In the genomic region with DNA sequence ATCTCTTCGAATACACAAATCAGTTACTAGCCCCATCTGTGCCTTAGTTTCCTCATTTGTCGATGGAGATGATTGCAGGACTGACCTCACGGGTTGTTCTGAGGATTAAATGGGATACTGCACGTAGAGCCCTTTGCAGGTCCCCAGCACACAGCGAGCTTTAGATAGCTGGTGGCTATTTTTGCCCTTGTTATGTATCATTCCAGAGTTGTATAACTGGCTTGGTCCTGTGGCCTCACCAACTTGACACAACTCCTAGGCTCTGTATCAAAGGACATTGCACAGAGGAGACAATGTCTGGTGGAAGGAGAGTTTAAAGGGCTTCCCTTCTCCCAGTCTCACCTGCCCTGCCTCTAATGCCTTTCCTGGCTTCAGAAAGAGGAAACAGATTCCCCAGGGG, we compare ENCODE assay signal across 20 cellular contexts. TPM values are rescaled to one million over a fixed set of nuclear protein-coding genes. Genes with fewer than 3 reads are reported as not detected.
DNase-seq lines count a peak whose midpoint lies in the region; ATAC-seq, FAIRE-seq and TF ChIP-seq lines count a peak whose summit lies in the region.
"Had no signal": no experiment of that assay in that cellular context is flagged by ENCODE, and none has a peak within 500 bp of the region (broad histone marks: within the 10 kb centered on the region; RNA-seq: fewer than 3 reads in every experiment).

No MANE protein-coding gene starts in this region.

- no peaks in the 10 kb centered on the region for H3K79me2 ChIP-seq in K562 (ENCODE audit: control insufficient read depth, insufficient read depth, low read length)

- H3K4me1 ChIP-seq in K562 (replicated peaks in 1 of 2; ENCODE audit: control insufficient read depth in 2 of 2, insufficient read depth in 2 of 2, low read length in 2 of 2): peaks cover 10 to 14% of the 10 kb centered on the region in 2 experiments
- peaks cover 30% of the 10 kb centered on the region for H3K4me1 ChIP-seq in cardiac muscle cell (ENCODE audit: low read depth)
- peaks cover 7% of the 10 kb centered on the region for H3K4me1 ChIP-seq in psoas muscle
- H3K4me1 ChIP-seq: A549, BE2C had no signal

- TF ChIP-seq POLR2A in K562 (conservative IDR thresholded peaks at IDR 0.05): no peak

- no peak for TF ChIP-seq RAD21 in K562 (CRISPR knock-in tag; conservative IDR thresholded peaks at IDR 0.05 in 1 of 2, IDR thresholded peaks at IDR 0.05 in 1 of 2)

- DNase-seq in K562 (ENCODE audit: extremely low read depth in 1 of 4, low spot score in 3 of 4) (no peak), cardiac muscle cell (ENCODE audit: low read depth in 1 of 2, low spot score in 1 of 2) (peak in 1 of 2 donors; percentile 46), left ventricle myocardium superior (peak; percentile 42), psoas muscle (no peak), D341Med (ENCODE audit: low spot score) (no peak), dedifferentiated amniotic fluid mesenchymal stem cell (ENCODE audit: extremely low spot score) (no peak), GM10266 (ENCODE audit: extremely low spot score) (no peak)
- DNase-seq in activated CD8-positive, alpha-beta memory T cell treated with anti-CD3 and anti-CD28 coated beads, Interleukin-2, amount 50 U/mL, for 48 hours: no peak
- DNase-seq: BE2C; CD4-positive, alpha-beta memory T cell; EL; GDM1; IMR-90 had no signal

- intact Hi-C loops in K562 (cut with micrococcal nuclease): no loop called here
- intact Hi-C loops in left ventricle myocardium superior (cut with micrococcal nuclease): no loop called here
- intact Hi-C loops in psoas muscle (cut with DNase I): no loop called here

- no peak overlapping the region; the same call in 1 of the 2 replicates for H3K4me2 ChIP-seq in K562 (ENCODE audit: insufficient read depth, low read length)
- H3K4me2 ChIP-seq: A549 had no signal

- BruUV-seq in K562 (replicated peaks; lab: Mats Ljungman, UMichigan): no TSS peak

- TF ChIP-seq CTCF in K562 (IDR thresholded peaks at IDR 0.05 in 2 of 3, conservative IDR thresholded peaks at IDR 0.05 in 1 of 3; ENCODE audit: insufficient read depth in 2 of 3, low read depth in 1 of 3, low read length in 3 of 3): no peak
- no peak for TF ChIP-seq CTCF in cardiac muscle cell (IDR thresholded peaks at IDR 0.05; ENCODE audit: low read depth, low read length)
- no peak for TF ChIP-seq CTCF in psoas muscle (IDR thresholded peaks at IDR 0.05)
- no peak for TF ChIP-seq CTCF in GM10266 (IDR thresholded peaks at IDR 0.05; ENCODE audit: control insufficient read depth, insufficient read depth, low read depth, missing control alignments)

- POLR2A ChIA-PET in K562 (lab: Yijun Ruan, JAX): interaction anchor here (0.6 kb wide), 1 partner anchor 211 kb away, joined by 3 read pairs; no protein-coding TSS in a partner anchor

- H3K4me3 ChIP-seq in K562 (no peak overlapping the region), cardiac muscle cell (no peak overlapping the region), psoas muscle (no peak overlapping the region)
- H3K4me3 ChIP-seq: A549 had no signal

- no peak overlapping the region for H3K27ac ChIP-seq in K562 (ENCODE audit: extremely low read depth, low read depth, low read length)
- peak overlapping the region; percentile 80 for H3K27ac ChIP-seq in cardiac muscle cell
- no peak overlapping the region for H3K27ac ChIP-seq in psoas muscle
- H3K27ac ChIP-seq: A549, C4-2B had no signal

- H3K9ac ChIP-seq in K562 (ENCODE audit: insufficient read depth in 1 of 2, low read depth in 2 of 2, low read length in 2 of 2): peak overlapping the region in 1 of 2 experiments; percentile 14; a peak in 1 of 4 replicates

- no peak for FAIRE-seq in K562 (lab: Jason Lieb, UNC)
- FAIRE-seq: A549, D721Med, GM19239, H54 had no signal

- H3K9me3 ChIP-seq in K562 (replicated peaks; ENCODE audit: control insufficient read depth, insufficient read depth, low read depth, low read length): no peaks in the 10 kb centered on the region
- no peaks in the 10 kb centered on the region for H3K9me3 ChIP-seq in cardiac muscle cell (ENCODE audit: low read depth)
- no peaks in the 10 kb centered on the region for H3K9me3 ChIP-seq in psoas muscle
- H3K9me3 ChIP-seq: BE2C had no signal

- H3K9me1 ChIP-seq in K562 (ENCODE audit: control insufficient read depth, insufficient read depth, low read length): no peaks in the 10 kb centered on the region

- no peaks in the 10 kb centered on the region for H4K20me1 ChIP-seq in K562 (replicated peaks; ENCODE audit: control insufficient read depth, insufficient read depth, low read length)

- in situ Hi-C loops in K562 (cut with MboI): no loop called here

- CTCF ChIA-PET in K562 (lab: Yijun Ruan, JAX; ENCODE audit: low intra/inter-chr PET ratio): no interaction called here

- no peak for TF ChIP-seq EP300 in K562 (IDR thresholded peaks at IDR 0.05; ENCODE audit: low read length)

- H3K36me3 ChIP-seq in K562 (ENCODE audit: control insufficient read depth, insufficient read depth, low read length) (no peaks in the 10 kb centered on the region), cardiac muscle cell (no peaks in the 10 kb centered on the region), psoas muscle (ENCODE audit: insufficient read depth in 1 of 2, low read depth in 1 of 2) (no peaks in the 10 kb centered on the region)
- H3K36me3 ChIP-seq: BE2C had no signal

- H2AFZ ChIP-seq in K562 (ENCODE audit: low read depth, low read length): peak overlapping the region; percentile 34; the same call in 1 of the 2 replicates

- 3% methylated on average over 5 of the region's 5 CpGs for WGBS in K562 (ENCODE audit: insufficient coverage, low coverage, missing lambda C conversion rate)
- WGBS in psoas muscle, 3 donors: 50 to 59% (median 55%) methylated on average over 5 of the region's 5 CpGs

- ATAC-seq in K562: no peak; the same call in 2 of the 3 replicates
- ATAC-seq in left ventricle myocardium superior: peak; percentile 95
- ATAC-seq in psoas muscle: peak in 3 of 4 donors; percentile 65 to 77 (median 71)
- ATAC-seq: A549, HCT116 had no signal

- no peaks in the 10 kb centered on the region; a peak in 1 of 5 replicates for H3K27me3 ChIP-seq in K562 (ENCODE audit: control insufficient read depth in 2 of 2, insufficient read depth in 2 of 2, low read length in 2 of 2)
- H3K27me3 ChIP-seq in cardiac muscle cell: no peaks in the 10 kb centered on the region
- H3K27me3 ChIP-seq in psoas muscle (ENCODE audit: insufficient read depth in 3 of 3, low read length in 2 of 3): peaks cover 0 to 2% (median 0%) of the 10 kb centered on the region in 3 donors
- H3K27me3 ChIP-seq: BE2C had no signal

TF ChIP-seq in K562, 482 proteins besides CTCF, POLR2A, EP300 and RAD21 (continues in another document):
- no peak for TF ChIP-seq E2F3 (CRISPR knock-in tag; IDR thresholded peaks at IDR 0.05)

RNA-seq across cellular contexts. Expression of gene DGAT2, which starts 22.8 kb away (rescaled TPM):
- 1.3 and 3.1 TPM in 2 replicates for total RNA-seq in K562 (2011; cell fraction: chromatin; rRNA removed; ENCODE audit: low replicate concordance)
- total RNA-seq in K562 (2011; cell fraction: nucleolus; rRNA removed): 2.9 and 3.2 TPM in 2 replicates
- total RNA-seq in K562 (2011; cell fraction: nucleoplasm; rRNA removed): 4.6 and 4.7 TPM in 2 replicates
- total RNA-seq in K562 (2014; rRNA removed): 2.0 and 2.5 TPM in 2 replicates
- total RNA-seq in K562 (2014; rRNA removed; fragmentation: Illumina TruSeq; extraction: Trizol): 1.6 and 2.2 TPM in 2 replicates
- 1.6 and 1.7 TPM in 2 replicates for total RNA-seq in K562 (2015; rRNA removed; fragmentation: Illumina TruSeq; extraction: Trizol)
- 2.2 TPM in 2 replicates for total RNA-seq in K562 (2021)
- 1.8 TPM in 2 replicates for polyA plus RNA-seq in K562 (2011; rRNA removed)
- polyA plus RNA-seq in K562 (2011; cell fraction: cytosol; rRNA removed): 2.0 and 2.3 TPM in 2 replicates
- 1.1 and 1.6 TPM in 2 replicates for polyA plus RNA-seq in K562 (2011; cell fraction: nucleus; rRNA removed)
- 2.6 and 4.4 TPM in 2 replicates for polyA plus RNA-seq in K562 (2012)
- 2.3 and 2.4 TPM in 2 replicates for polyA plus RNA-seq in K562 (2014; fragmentation: Illumina TruSeq; extraction: Trizol)
- under 1 TPM; 0.68 to 0.69 TPM for polyA plus RNA-seq in K562 (2014; fragmentation: Nextera tagmentation; extraction: Ambion mirVana)
- 2.2 and 2.8 TPM in 2 replicates for polyA plus RNA-seq in K562 (2014; rRNA removed)
- 1.6 and 2.0 TPM in 2 replicates for polyA minus RNA-seq in K562 (2011; rRNA and poly(A)+ RNA removed)
- polyA minus RNA-seq in K562 (2011; cell fraction: cytosol; rRNA and poly(A)+ RNA removed): 0.55 and 2.0 TPM in 2 replicates
- 0.33 and 0.67 TPM in 2 replicates for polyA minus RNA-seq in K562 (2011; cell fraction: nucleus; rRNA and poly(A)+ RNA removed)
- 36.4 and 44.9 TPM in 2 replicates for total RNA-seq in cardiac muscle cell
- 23.7 and 34.7 TPM in 2 replicates for polyA plus RNA-seq in cardiac muscle cell
- 18.3 TPM for total RNA-seq in left ventricle myocardium superior
- 1 to 10 TPM; 1.1 to 6.7 (median 3.4) TPM for total RNA-seq in psoas muscle
- polyA plus RNA-seq in psoas muscle: 10 to 100 TPM in 1 of 3 donors, 1 to 10 TPM in 2; 1.2 to 14.1 (median 3.0) TPM

RNA-seq across cellular contexts. Expression of gene MOGAT2, which starts 28.2 kb away (rescaled TPM):
- not detected in 2 replicates for total RNA-seq in K562 (2011; cell fraction: chromatin; rRNA removed; ENCODE audit: low replicate concordance)
- not detected in 2 replicates for total RNA-seq in K562 (2011; cell fraction: nucleolus; rRNA removed)
- not detected in 2 replicates for total RNA-seq in K562 (2011; cell fraction: nucleoplasm; rRNA removed)
- total RNA-seq in K562 (2014; rRNA removed): 0.09 TPM in 1 of 2 replicates, not detected in the other
- not detected in 2 replicates for total RNA-seq in K562 (2014; rRNA removed; fragmentation: Illumina TruSeq; extraction: Trizol)
- total RNA-seq in K562 (2015; rRNA removed; fragmentation: Illumina TruSeq; extraction: Trizol): not detected in 2 replicates
- 0.09 TPM in 1 of 2 replicates, not detected in the other for total RNA-seq in K562 (2021)
- polyA plus RNA-seq in K562 (2011; rRNA removed): not detected in 2 replicates
- polyA plus RNA-seq in K562 (2011; cell fraction: cytosol; rRNA removed): not detected in 2 replicates
- polyA plus RNA-seq in K562 (2011; cell fraction: nucleus; rRNA removed): not detected in 2 replicates
- polyA plus RNA-seq in K562 (2012): not detected in 2 replicates
- polyA plus RNA-seq in K562 (2014; fragmentation: Illumina TruSeq; extraction: Trizol): not detected in 2 replicates
- polyA plus RNA-seq in K562 (2014; fragmentation: Nextera tagmentation; extraction: Ambion mirVana): not detected
- not detected in 2 replicates for polyA plus RNA-seq in K562 (2014; rRNA removed)
- polyA minus RNA-seq in K562 (2011; rRNA and poly(A)+ RNA removed): not detected in 2 replicates
- not detected in 2 replicates for polyA minus RNA-seq in K562 (2011; cell fraction: cytosol; rRNA and poly(A)+ RNA removed)
- polyA minus RNA-seq in K562 (2011; cell fraction: nucleus; rRNA and poly(A)+ RNA removed): not detected in 2 replicates
- 0.21 and 0.45 TPM in 2 replicates for total RNA-seq in cardiac muscle cell
- not detected in 2 replicates for polyA plus RNA-seq in cardiac muscle cell
- 0.17 TPM for total RNA-seq in left ventricle myocardium superior
- not detected for total RNA-seq in psoas muscle
- under 1 TPM in 2 of 3 donors, not detected in 1; 0.04 to 0.19 TPM for polyA plus RNA-seq in psoas muscle
- total RNA-seq: CD4-positive, alpha-beta memory T cell; IMR-90 had no signal
- polyA plus RNA-seq: A549; AG04450; CD4-positive, alpha-beta memory T cell; IMR-90 had no signal
